29 cellular contexts compared by ENCODE assay signal in the genomic region with DNA sequence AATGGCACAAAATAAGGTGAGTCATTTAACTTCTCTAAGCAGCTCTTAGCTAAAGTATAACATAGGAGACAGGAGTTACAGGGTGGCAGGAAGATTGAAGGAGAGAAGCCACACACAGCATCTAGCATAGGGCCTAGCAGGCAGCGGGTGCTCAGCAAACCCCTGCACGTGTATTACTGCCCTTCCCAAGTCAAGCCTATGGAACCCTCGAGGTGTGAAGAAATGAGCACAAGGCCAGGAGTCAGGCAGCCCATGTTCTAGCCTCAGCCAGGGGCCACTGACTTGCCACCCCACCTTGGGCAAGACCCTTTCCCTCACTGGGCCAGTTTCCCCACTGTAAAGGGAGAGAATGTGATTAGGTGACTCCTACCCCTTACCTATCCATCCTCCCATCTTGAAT.
"Had no signal": no experiment of that assay in that cellular context is flagged by ENCODE, and none has a peak within 500 bp of the region (broad histone marks: within the 10 kb centered on the region; RNA-seq: fewer than 3 reads in every experiment).

No MANE protein-coding gene starts in this region.

- H3K9me3 Mint-ChIP-seq: activated B cell treated with CpG ODN at 0.5 μM for 24 hours; activated CD8-positive, alpha-beta T cell treated with anti-CD3 and anti-CD28 coated beads for 36 hours; activated T-cell treated with anti-CD3 and anti-CD28 coated beads, Interleukin-2, amount 50 U/mL, for 4 hours; activated T-helper 17 cell treated with anti-CD3 and anti-CD28 coated beads, Interleukin-2, amount 50 U/mL, for 72 hours; effector memory CD8-positive, alpha-beta T cell had no signal

- H3K4me1 ChIP-seq: foreskin keratinocyte, gastrocnemius medialis had no signal

- H3K27me3 ChIP-seq: esophagus muscularis mucosa, gastrocnemius medialis had no signal

- H3K4me3 Mint-ChIP-seq: activated B cell treated with CpG ODN at 0.5 μM for 24 hours; activated CD8-positive, alpha-beta T cell treated with anti-CD3 and anti-CD28 coated beads for 36 hours; activated naive CD8-positive, alpha-beta T cell; activated T-cell treated with anti-CD3 and anti-CD28 coated beads, Interleukin-2, amount 50 U/mL, for 4 hours; activated T-helper 17 cell treated with anti-CD3 and anti-CD28 coated beads, Interleukin-2, amount 50 U/mL, for 72 hours; effector memory CD8-positive, alpha-beta T cell had no signal

- ATAC-seq: activated CD4-positive, CD25-positive, alpha-beta regulatory T cell treated with anti-CD3 and anti-CD28 coated beads, Interleukin-2, amount 50 U/mL, for 24 hours; activated CD8-positive, alpha-beta T cell treated with anti-CD3 and anti-CD28 coated beads for 36 hours; activated T-cell treated with anti-CD3 and anti-CD28 coated beads, Interleukin-2, amount 50 U/mL, for 4 hours; activated T-helper 17 cell treated with anti-CD3 and anti-CD28 coated beads, Interleukin-2, amount 50 U/mL, for 72 hours; effector memory CD8-positive, alpha-beta T cell; foreskin keratinocyte; gastrocnemius medialis had no signal

- H3K4me3 ChIP-seq: esophagus muscularis mucosa, gastrocnemius medialis had no signal

- DNase-seq: activated B cell treated with CpG ODN at 0.5 μM for 24 hours; activated CD4-positive, alpha-beta T cell treated with anti-CD3 and anti-CD28 coated beads for 48 hours; activated CD4-positive, alpha-beta T cell treated with anti-CD3 and anti-CD28 coated beads, Interleukin-2, amount 50 U/mL, for 1 hour; activated CD4-positive, alpha-beta T cell treated with anti-CD3 and anti-CD28 coated beads, Interleukin-2, amount 50 U/mL, for 48 hours; activated CD8-positive, alpha-beta memory T cell treated with anti-CD3 and anti-CD28 coated beads for 24 hours; activated CD8-positive, alpha-beta T cell treated with anti-CD3 and anti-CD28 coated beads for 36 hours; activated effector memory CD4-positive, alpha-beta T cell treated with Interleukin-2 at 50 U/mL for 16 hours; activated gamma-delta T cell treated with Interleukin-2 at 50 U/mL for 16 hours; activated naive CD4-positive, alpha-beta T cell treated with anti-CD3 and anti-CD28 coated beads, Interleukin-2, amount 50 U/mL, for 16 hours; activated naive CD4-positive, alpha-beta T cell treated with Interleukin-2 at 50 U/mL for 16 hours; activated T-cell treated with anti-CD3 and anti-CD28 coated beads, Interleukin-2, amount 50 U/mL, for 4 hours; amniotic stem cell; anterior cingulate cortex; brain microvascular endothelial cell; caudate nucleus; cortex of kidney; dermis blood vessel endothelial cell; effector CD4-positive, alpha-beta T cell; effector memory CD8-positive, alpha-beta T cell; erythroblast; foreskin keratinocyte; gastrocnemius medialis; glutamatergic neuron; T-helper 2 cell; WERI-Rb-1 had no signal

- H3K9me3 ChIP-seq: esophagus muscularis mucosa, gastrocnemius medialis had no signal

- H3K36me3 ChIP-seq: brain microvascular endothelial cell, esophagus muscularis mucosa, gastrocnemius medialis, WERI-Rb-1 had no signal

- H3K4me1 Mint-ChIP-seq: activated B cell treated with CpG ODN at 0.5 μM for 24 hours; activated T-helper 17 cell treated with anti-CD3 and anti-CD28 coated beads, Interleukin-2, amount 50 U/mL, for 72 hours had no signal

- H3K27me3 Mint-ChIP-seq: activated B cell treated with CpG ODN at 0.5 μM for 24 hours; activated naive CD8-positive, alpha-beta T cell; activated T-helper 17 cell treated with anti-CD3 and anti-CD28 coated beads, Interleukin-2, amount 50 U/mL, for 72 hours had no signal

- H3K27ac Mint-ChIP-seq: activated B cell treated with CpG ODN at 0.5 μM for 24 hours; activated CD8-positive, alpha-beta T cell treated with anti-CD3 and anti-CD28 coated beads for 36 hours; activated naive CD8-positive, alpha-beta T cell; activated T-helper 17 cell treated with anti-CD3 and anti-CD28 coated beads, Interleukin-2, amount 50 U/mL, for 72 hours; effector memory CD8-positive, alpha-beta T cell had no signal

- H3K27ac ChIP-seq: brain microvascular endothelial cell, esophagus muscularis mucosa, foreskin keratinocyte, gastrocnemius medialis, WERI-Rb-1 had no signal

- H3K36me3 Mint-ChIP-seq: activated naive CD8-positive, alpha-beta T cell had no signal
